1 cellular context compared by ENCODE assay signal in the genomic region with DNA sequence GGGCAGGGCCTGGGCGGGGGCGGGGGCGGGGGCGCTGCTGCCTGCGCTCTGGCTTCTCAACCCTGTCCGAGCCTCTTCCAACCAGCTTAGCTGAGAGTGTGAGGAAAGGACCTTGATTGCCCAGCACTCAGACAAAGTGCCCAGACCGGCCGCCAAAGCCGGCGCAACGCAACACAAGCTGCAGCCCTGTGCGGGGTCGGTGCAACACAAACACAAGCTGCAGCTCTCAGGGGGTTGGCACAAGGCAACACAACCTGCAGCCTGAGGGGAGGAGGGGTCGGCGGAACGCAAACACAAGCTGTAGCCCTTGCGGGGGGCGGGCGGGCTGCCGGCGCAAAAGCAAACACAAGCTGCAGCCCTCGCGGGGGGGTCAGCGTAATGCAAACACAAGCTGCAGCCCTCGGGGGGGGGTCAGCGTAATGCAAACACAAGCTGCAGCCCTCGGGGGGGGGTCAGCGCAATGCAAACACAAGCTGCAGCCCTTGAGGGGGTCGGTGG.
TF ChIP-seq lines count a peak whose summit lies in the region.

No MANE protein-coding gene starts in this region.

TF ChIP-seq in HepG2, 621 proteins besides CTCF, POLR2A, EP300 and RAD21 (continued from another document and continues in another):
- TF ChIP-seq NR2F6 (IDR thresholded peaks at IDR 0.05), result peak; percentile 81
- no peak for TF ChIP-seq NR2F6 (CRISPR knock-in tag; IDR thresholded peaks at IDR 0.05)
- TF ChIP-seq ZBTB42 (CRISPR knock-in tag; IDR thresholded peaks at IDR 0.05), result no peak
- TF ChIP-seq XRCC5 (optimal IDR thresholded peaks at IDR 0.05; ENCODE audit: low read length), result peak; percentile 31
- TF ChIP-seq, protein P1, sequence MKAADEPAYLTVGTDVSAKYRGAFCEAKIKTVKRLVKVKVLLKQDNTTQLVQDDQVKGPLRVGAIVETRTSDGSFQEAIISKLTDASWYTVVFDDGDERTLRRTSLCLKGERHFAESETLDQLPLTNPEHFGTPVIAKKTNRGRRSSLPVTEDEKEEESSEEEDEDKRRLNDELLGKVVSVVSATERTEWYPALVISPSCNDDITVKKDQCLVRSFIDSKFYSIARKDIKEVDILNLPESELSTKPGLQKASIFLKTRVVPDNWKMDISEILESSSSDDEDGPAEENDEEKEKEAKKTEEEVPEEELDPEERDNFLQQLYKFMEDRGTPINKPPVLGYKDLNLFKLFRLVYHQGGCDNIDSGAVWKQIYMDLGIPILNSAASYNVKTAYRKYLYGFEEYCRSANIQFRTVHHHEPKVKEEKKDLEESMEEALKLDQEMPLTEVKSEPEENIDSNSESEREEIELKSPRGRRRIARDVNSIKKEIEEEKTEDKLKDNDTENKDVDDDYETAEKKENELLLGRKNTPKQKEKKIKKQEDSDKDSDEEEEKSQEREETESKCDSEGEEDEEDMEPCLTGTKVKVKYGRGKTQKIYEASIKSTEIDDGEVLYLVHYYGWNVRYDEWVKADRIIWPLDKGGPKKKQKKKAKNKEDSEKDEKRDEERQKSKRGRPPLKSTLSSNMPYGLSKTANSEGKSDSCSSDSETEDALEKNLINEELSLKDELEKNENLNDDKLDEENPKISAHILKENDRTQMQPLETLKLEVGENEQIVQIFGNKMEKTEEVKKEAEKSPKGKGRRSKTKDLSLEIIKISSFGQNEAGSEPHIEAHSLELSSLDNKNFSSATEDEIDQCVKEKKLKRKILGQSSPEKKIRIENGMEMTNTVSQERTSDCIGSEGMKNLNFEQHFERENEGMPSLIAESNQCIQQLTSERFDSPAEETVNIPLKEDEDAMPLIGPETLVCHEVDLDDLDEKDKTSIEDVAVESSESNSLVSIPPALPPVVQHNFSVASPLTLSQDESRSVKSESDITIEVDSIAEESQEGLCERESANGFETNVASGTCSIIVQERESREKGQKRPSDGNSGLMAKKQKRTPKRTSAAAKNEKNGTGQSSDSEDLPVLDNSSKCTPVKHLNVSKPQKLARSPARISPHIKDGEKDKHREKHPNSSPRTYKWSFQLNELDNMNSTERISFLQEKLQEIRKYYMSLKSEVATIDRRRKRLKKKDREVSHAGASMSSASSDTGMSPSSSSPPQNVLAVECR (CRISPR knock-in tag; IDR thresholded peaks at IDR 0.05; ENCODE audit: borderline replicate concordance), result peak; percentile 30; the same call in 1 of the 2 replicates
- 0 out of 2 replicates have a peak, but pooled peaks have one; percentile 13 for TF ChIP-seq ZMYM3 (CRISPR knock-in tag; IDR thresholded peaks at IDR 0.05)
- no peak for TF ChIP-seq NCOA1 (CRISPR knock-in tag; IDR thresholded peaks at IDR 0.05)
- no peak for TF ChIP-seq ZNF432 (CRISPR knock-in tag; IDR thresholded peaks at IDR 0.05; ENCODE audit: borderline replicate concordance)
- peak; percentile 40; the same call in 1 of the 2 replicates for TF ChIP-seq PITX1 (CRISPR knock-in tag; IDR thresholded peaks at IDR 0.05)
- TF ChIP-seq, protein P2, sequence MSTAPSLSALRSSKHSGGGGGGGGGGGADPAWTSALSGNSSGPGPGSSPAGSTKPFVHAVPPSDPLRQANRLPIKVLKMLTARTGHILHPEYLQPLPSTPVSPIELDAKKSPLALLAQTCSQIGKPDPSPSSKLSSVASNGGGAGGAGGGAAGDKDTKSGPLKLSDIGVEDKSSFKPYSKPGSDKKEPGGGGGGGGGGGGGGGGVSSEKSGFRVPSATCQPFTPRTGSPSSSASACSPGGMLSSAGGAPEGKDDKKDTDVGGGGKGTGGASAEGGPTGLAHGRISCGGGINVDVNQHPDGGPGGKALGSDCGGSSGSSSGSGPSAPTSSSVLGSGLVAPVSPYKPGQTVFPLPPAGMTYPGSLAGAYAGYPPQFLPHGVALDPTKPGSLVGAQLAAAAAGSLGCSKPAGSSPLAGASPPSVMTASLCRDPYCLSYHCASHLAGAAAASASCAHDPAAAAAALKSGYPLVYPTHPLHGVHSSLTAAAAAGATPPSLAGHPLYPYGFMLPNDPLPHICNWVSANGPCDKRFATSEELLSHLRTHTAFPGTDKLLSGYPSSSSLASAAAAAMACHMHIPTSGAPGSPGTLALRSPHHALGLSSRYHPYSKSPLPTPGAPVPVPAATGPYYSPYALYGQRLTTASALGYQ (CRISPR knock-in tag; IDR thresholded peaks at IDR 0.05), result 0 out of 2 replicates have a peak, but pooled peaks have one; percentile 53
- no peak for TF ChIP-seq ZSCAN9 (CRISPR knock-in tag; IDR thresholded peaks at IDR 0.05; ENCODE audit: borderline replicate concordance)
- TF ChIP-seq ZNF772 (CRISPR knock-in tag; IDR thresholded peaks at IDR 0.05), result 0 out of 2 replicates have a peak, but pooled peaks have one; percentile 45
- no peak for TF ChIP-seq HOXA3 (CRISPR knock-in tag; IDR thresholded peaks at IDR 0.05)
- TF ChIP-seq NCOR1 (IDR thresholded peaks at IDR 0.05; ENCODE audit: borderline replicate concordance, low read length), result peak; percentile 72; the same call in 1 of the 2 replicates
- TF ChIP-seq, protein P3, sequence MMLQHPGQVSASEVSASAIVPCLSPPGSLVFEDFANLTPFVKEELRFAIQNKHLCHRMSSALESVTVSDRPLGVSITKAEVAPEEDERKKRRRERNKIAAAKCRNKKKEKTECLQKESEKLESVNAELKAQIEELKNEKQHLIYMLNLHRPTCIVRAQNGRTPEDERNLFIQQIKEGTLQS (CRISPR knock-in tag; IDR thresholded peaks at IDR 0.05), result no peak
- TF ChIP-seq, protein P4, sequence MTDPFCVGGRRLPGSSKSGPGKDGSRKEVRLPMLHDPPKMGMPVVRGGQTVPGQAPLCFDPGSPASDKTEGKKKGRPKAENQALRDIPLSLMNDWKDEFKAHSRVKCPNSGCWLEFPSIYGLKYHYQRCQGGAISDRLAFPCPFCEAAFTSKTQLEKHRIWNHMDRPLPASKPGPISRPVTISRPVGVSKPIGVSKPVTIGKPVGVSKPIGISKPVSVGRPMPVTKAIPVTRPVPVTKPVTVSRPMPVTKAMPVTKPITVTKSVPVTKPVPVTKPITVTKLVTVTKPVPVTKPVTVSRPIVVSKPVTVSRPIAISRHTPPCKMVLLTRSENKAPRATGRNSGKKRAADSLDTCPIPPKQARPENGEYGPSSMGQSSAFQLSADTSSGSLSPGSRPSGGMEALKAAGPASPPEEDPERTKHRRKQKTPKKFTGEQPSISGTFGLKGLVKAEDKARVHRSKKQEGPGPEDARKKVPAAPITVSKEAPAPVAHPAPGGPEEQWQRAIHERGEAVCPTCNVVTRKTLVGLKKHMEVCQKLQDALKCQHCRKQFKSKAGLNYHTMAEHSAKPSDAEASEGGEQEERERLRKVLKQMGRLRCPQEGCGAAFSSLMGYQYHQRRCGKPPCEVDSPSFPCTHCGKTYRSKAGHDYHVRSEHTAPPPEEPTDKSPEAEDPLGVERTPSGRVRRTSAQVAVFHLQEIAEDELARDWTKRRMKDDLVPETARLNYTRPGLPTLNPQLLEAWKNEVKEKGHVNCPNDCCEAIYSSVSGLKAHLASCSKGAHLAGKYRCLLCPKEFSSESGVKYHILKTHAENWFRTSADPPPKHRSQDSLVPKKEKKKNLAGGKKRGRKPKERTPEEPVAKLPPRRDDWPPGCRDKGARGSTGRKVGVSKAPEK (CRISPR knock-in tag; IDR thresholded peaks at IDR 0.05; ENCODE audit: borderline replicate concordance), result peak; percentile 48; the same call in 1 of the 2 replicates
- no peak for TF ChIP-seq ZNF326 (CRISPR knock-in tag; IDR thresholded peaks at IDR 0.05; ENCODE audit: borderline replicate concordance)
- TF ChIP-seq SP2 (CRISPR knock-in tag; IDR thresholded peaks at IDR 0.05), result no peak
- no peak for TF ChIP-seq KLF11 (CRISPR knock-in tag; IDR thresholded peaks at IDR 0.05)
- no peak for TF ChIP-seq HCFC1 (IDR thresholded peaks at IDR 0.05; ENCODE audit: low read depth, low read length)
- TF ChIP-seq TAF15 (IDR thresholded peaks at IDR 0.05; ENCODE audit: low read depth, low read length, poor library complexity, severe bottlenecking), result peak; percentile 100
- TF ChIP-seq, protein P5, sequence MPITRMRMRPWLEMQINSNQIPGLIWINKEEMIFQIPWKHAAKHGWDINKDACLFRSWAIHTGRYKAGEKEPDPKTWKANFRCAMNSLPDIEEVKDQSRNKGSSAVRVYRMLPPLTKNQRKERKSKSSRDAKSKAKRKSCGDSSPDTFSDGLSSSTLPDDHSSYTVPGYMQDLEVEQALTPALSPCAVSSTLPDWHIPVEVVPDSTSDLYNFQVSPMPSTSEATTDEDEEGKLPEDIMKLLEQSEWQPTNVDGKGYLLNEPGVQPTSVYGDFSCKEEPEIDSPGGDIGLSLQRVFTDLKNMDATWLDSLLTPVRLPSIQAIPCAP (CRISPR knock-in tag; IDR thresholded peaks at IDR 0.05; ENCODE audit: low read depth), result no peak
- TF ChIP-seq ZNF292 (CRISPR knock-in tag; IDR thresholded peaks at IDR 0.05; ENCODE audit: borderline replicate concordance, low read depth), result peak; percentile 83
- TF ChIP-seq SRF (IDR thresholded peaks at IDR 0.05; ENCODE audit: low read depth, low read length), result peak; percentile 40
- no peak; the same call in 1 of the 2 replicates for TF ChIP-seq ZNF564 (CRISPR knock-in tag; IDR thresholded peaks at IDR 0.05)
- no peak for TF ChIP-seq DNMT3B (CRISPR knock-in tag; conservative IDR thresholded peaks at IDR 0.05)
- no peak for TF ChIP-seq ZNF672 (CRISPR knock-in tag; IDR thresholded peaks at IDR 0.05)
- no peak for TF ChIP-seq RARA (CRISPR knock-in tag; IDR thresholded peaks at IDR 0.05)
- TF ChIP-seq SRSF1 (optimal IDR thresholded peaks at IDR 0.05; ENCODE audit: low read depth, low read length), result peak; percentile 100
- TF ChIP-seq XBP1 (CRISPR knock-in tag; IDR thresholded peaks at IDR 0.05), result no peak
- peak; percentile 50 for TF ChIP-seq TBX2 (CRISPR knock-in tag; IDR thresholded peaks at IDR 0.05; ENCODE audit: borderline replicate concordance)
- TF ChIP-seq, protein P6, sequence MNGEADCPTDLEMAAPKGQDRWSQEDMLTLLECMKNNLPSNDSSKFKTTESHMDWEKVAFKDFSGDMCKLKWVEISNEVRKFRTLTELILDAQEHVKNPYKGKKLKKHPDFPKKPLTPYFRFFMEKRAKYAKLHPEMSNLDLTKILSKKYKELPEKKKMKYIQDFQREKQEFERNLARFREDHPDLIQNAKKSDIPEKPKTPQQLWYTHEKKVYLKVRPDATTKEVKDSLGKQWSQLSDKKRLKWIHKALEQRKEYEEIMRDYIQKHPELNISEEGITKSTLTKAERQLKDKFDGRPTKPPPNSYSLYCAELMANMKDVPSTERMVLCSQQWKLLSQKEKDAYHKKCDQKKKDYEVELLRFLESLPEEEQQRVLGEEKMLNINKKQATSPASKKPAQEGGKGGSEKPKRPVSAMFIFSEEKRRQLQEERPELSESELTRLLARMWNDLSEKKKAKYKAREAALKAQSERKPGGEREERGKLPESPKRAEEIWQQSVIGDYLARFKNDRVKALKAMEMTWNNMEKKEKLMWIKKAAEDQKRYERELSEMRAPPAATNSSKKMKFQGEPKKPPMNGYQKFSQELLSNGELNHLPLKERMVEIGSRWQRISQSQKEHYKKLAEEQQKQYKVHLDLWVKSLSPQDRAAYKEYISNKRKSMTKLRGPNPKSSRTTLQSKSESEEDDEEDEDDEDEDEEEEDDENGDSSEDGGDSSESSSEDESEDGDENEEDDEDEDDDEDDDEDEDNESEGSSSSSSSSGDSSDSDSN (CRISPR knock-in tag; IDR thresholded peaks at IDR 0.05), result peak; percentile 59; the same call in 1 of the 2 replicates
- TF ChIP-seq ZBTB7B (CRISPR knock-in tag; IDR thresholded peaks at IDR 0.05), result no peak; the same call in 1 of the 2 replicates
- peak; percentile 51; the same call in 1 of the 2 replicates for TF ChIP-seq TMF1 (CRISPR knock-in tag; IDR thresholded peaks at IDR 0.05; ENCODE audit: low read depth)
- no peak for TF ChIP-seq ZNF441 (CRISPR knock-in tag; IDR thresholded peaks at IDR 0.05; ENCODE audit: borderline replicate concordance)
- TF ChIP-seq, protein P7, sequence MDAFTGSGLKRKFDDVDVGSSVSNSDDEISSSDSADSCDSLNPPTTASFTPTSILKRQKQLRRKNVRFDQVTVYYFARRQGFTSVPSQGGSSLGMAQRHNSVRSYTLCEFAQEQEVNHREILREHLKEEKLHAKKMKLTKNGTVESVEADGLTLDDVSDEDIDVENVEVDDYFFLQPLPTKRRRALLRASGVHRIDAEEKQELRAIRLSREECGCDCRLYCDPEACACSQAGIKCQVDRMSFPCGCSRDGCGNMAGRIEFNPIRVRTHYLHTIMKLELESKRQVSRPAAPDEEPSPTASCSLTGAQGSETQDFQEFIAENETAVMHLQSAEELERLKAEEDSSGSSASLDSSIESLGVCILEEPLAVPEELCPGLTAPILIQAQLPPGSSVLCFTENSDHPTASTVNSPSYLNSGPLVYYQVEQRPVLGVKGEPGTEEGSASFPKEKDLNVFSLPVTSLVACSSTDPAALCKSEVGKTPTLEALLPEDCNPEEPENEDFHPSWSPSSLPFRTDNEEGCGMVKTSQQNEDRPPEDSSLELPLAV (CRISPR knock-in tag; conservative IDR thresholded peaks at IDR 0.05; ENCODE audit: low read depth), result no peak
- TF ChIP-seq, protein P8, sequence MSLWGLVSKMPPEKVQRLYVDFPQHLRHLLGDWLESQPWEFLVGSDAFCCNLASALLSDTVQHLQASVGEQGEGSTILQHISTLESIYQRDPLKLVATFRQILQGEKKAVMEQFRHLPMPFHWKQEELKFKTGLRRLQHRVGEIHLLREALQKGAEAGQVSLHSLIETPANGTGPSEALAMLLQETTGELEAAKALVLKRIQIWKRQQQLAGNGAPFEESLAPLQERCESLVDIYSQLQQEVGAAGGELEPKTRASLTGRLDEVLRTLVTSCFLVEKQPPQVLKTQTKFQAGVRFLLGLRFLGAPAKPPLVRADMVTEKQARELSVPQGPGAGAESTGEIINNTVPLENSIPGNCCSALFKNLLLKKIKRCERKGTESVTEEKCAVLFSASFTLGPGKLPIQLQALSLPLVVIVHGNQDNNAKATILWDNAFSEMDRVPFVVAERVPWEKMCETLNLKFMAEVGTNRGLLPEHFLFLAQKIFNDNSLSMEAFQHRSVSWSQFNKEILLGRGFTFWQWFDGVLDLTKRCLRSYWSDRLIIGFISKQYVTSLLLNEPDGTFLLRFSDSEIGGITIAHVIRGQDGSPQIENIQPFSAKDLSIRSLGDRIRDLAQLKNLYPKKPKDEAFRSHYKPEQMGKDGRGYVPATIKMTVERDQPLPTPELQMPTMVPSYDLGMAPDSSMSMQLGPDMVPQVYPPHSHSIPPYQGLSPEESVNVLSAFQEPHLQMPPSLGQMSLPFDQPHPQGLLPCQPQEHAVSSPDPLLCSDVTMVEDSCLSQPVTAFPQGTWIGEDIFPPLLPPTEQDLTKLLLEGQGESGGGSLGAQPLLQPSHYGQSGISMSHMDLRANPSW (CRISPR knock-in tag; IDR thresholded peaks at IDR 0.05; ENCODE audit: borderline replicate concordance), result no peak
- TF ChIP-seq, protein P9, sequence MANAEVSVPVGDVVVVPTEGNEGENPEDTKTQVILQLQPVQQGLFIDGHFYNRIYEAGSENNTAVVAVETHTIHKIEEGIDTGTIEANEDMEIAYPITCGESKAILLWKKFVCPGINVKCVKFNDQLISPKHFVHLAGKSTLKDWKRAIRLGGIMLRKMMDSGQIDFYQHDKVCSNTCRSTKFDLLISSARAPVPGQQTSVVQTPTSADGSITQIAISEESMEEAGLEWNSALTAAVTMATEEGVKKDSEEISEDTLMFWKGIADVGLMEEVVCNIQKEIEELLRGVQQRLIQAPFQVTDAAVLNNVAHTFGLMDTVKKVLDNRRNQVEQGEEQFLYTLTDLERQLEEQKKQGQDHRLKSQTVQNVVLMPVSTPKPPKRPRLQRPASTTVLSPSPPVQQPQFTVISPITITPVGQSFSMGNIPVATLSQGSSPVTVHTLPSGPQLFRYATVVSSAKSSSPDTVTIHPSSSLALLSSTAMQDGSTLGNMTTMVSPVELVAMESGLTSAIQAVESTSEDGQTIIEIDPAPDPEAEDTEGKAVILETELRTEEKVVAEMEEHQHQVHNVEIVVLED (CRISPR knock-in tag; IDR thresholded peaks at IDR 0.05; ENCODE audit: borderline replicate concordance), result no peak
